23 cellular contexts compared by ENCODE assay signal in genomic region chr2:28363676-28364075, GRCh38. TPM values are rescaled to one million over a fixed set of nuclear protein-coding genes. Genes with fewer than 3 reads are reported as not detected.
DNase-seq lines count a peak whose midpoint lies in the region; FAIRE-seq and TF ChIP-seq lines count a peak whose summit lies in the region.
"Had no signal": no experiment of that assay in that cellular context is flagged by ENCODE, and none has a peak within 500 bp of the region (broad histone marks: within the 10 kb centered on the region; RNA-seq: fewer than 3 reads in every experiment).

No MANE protein-coding gene starts in this region.

- H3K4me1 Mint-ChIP-seq in chondrocyte (ENCODE audit: low read depth): peaks cover 38% of the 10 kb centered on the region

- H3K27me3 ChIP-seq in BLaER1 (no peaks in the 10 kb centered on the region), osteoblast (ENCODE audit: insufficient read depth, low read length) (no peaks in the 10 kb centered on the region)
- H3K27me3 ChIP-seq: MG63, SJCRH30 had no signal

- DNase-seq in chondrocyte (ENCODE audit: low spot score): peak; percentile 39
- peak; percentile 69 for DNase-seq in osteoblast (ENCODE audit: insufficient read length, low spot score, missing footprints)
- no peak for DNase-seq in NCI-H226
- DNase-seq in 8988T: no peak
- no peak for DNase-seq in GM12892 (ENCODE audit: insufficient read length)
- DNase-seq: CD8-positive, alpha-beta T cell; DND-41; Karpas-422; MG63; NCI-H1417; NCI-H1694 treated with DMSO at 0.1 percent for 48 hours; NCI-H2081 treated with DMSO at 0.1 percent for 48 hours; NCI-H2171 treated with DMSO at 0.1 percent for 48 hours; NCI-H446; NCI-H526; OCI-M1; SJCRH30 had no signal

- no peak for TF ChIP-seq CTCF in HEK293 (tag by site-specific recombination; IDR thresholded peaks at IDR 0.05)
- no peak for TF ChIP-seq CTCF in chondrocyte (IDR thresholded peaks at IDR 0.05)
- no peak for TF ChIP-seq CTCF in osteoblast (IDR thresholded peaks at IDR 0.05; ENCODE audit: extremely low read depth, low read depth, low read length)

- no peaks in the 10 kb centered on the region for H3K79me2 ChIP-seq in osteoblast (ENCODE audit: insufficient read depth, low read length)

- H2AFZ ChIP-seq in osteoblast (ENCODE audit: low read length): no peak overlapping the region

- H3K9ac ChIP-seq in BLaER1: no peak overlapping the region

- H3K27ac ChIP-seq in BLaER1 (no peak overlapping the region), HEK293 (ENCODE audit: extremely low read depth, low read depth, low read length) (no peak overlapping the region), osteoblast (ENCODE audit: low read depth, low read length) (no peak overlapping the region)

- CTCF ChIA-PET in HEK293 (lab: Yijun Ruan, JAX): no interaction called here

- no peaks in the 10 kb centered on the region for H3K9me3 ChIP-seq in BLaER1
- no peaks in the 10 kb centered on the region for H3K9me3 ChIP-seq in HEK293 (ENCODE audit: control insufficient read depth, insufficient read depth, low read depth, low read length)
- no peaks in the 10 kb centered on the region for H3K9me3 ChIP-seq in osteoblast (ENCODE audit: low read depth, low read length)
- H3K9me3 ChIP-seq: MG63, SJCRH30 had no signal

- H3K27ac Mint-ChIP-seq in chondrocyte (ENCODE audit: unreplicated experiment): no peak overlapping the region
- H3K27ac Mint-ChIP-seq: CD8-positive, alpha-beta T cell; GM23338; IgD-negative memory B cell had no signal

- POLR2A ChIA-PET in HEK293 (lab: Yijun Ruan, JAX): interaction anchor here (0.6 kb wide), 1 partner anchor 1783 kb away, joined by 3 read pairs; the partner anchor contains the start of gene YPEL5

- H3K4me1 ChIP-seq in BLaER1 (peaks cover 91% of the 10 kb centered on the region), HEK293 (ENCODE audit: control insufficient read depth, insufficient read depth, low read length) (no peaks in the 10 kb centered on the region; the same call in 1 of the 2 replicates), osteoblast (ENCODE audit: insufficient read depth, low read length) (peaks cover 23% of the 10 kb centered on the region)

- no peak overlapping the region for H3K4me3 Mint-ChIP-seq in chondrocyte (ENCODE audit: unreplicated experiment)
- H3K4me3 Mint-ChIP-seq: CD8-positive, alpha-beta T cell; GM23338 had no signal

- no peak overlapping the region for H3K4me3 ChIP-seq in BLaER1
- no peak overlapping the region for H3K4me3 ChIP-seq in HEK293 (ENCODE audit: low read depth, low read length)
- H3K4me3 ChIP-seq in osteoblast (ENCODE audit: insufficient read depth, low read length): no peak overlapping the region
- H3K4me3 ChIP-seq: GM23338, MG63, SJCRH30 had no signal

- no peak for FAIRE-seq in GM12892 (lab: Jason Lieb, UNC)
- FAIRE-seq: GM12891, RCC 7860 had no signal

- H4K20me1 ChIP-seq in BLaER1 (no peaks in the 10 kb centered on the region), osteoblast (ENCODE audit: insufficient read depth, low read length) (no peaks in the 10 kb centered on the region)

- H3K9me3 Mint-ChIP-seq in chondrocyte (ENCODE audit: low read depth): no peaks in the 10 kb centered on the region
- H3K9me3 Mint-ChIP-seq: CD8-positive, alpha-beta T cell; GM23338 had no signal

- H3K36me3 ChIP-seq in BLaER1: no peaks in the 10 kb centered on the region
- H3K36me3 ChIP-seq in HEK293 (ENCODE audit: control insufficient read depth in 2 of 2, insufficient read depth in 1 of 2, low read length in 2 of 2): no peaks in the 10 kb centered on the region
- H3K36me3 ChIP-seq in osteoblast (ENCODE audit: insufficient read depth, low read length): no peaks in the 10 kb centered on the region
- H3K36me3 ChIP-seq: MG63, SJCRH30 had no signal

- no peak for TF ChIP-seq POLR2A in GM12892 (IDR thresholded peaks at IDR 0.05; ENCODE audit: low read depth, low read length)

- H3K4me2 ChIP-seq in BLaER1 (peak overlapping the region; percentile 85; the same call in 1 of the 2 replicates), osteoblast (ENCODE audit: insufficient read depth, low read length) (no peak overlapping the region)
- H3K4me2 ChIP-seq: GM23338 had no signal

- no peaks in the 10 kb centered on the region for H3K36me3 Mint-ChIP-seq in chondrocyte (ENCODE audit: low read depth)
- H3K36me3 Mint-ChIP-seq: CD8-positive, alpha-beta T cell; IgD-negative memory B cell had no signal

- H3K27me3 Mint-ChIP-seq in chondrocyte (ENCODE audit: low read depth): no peaks in the 10 kb centered on the region

TF ChIP-seq in HEK293, 187 proteins besides CTCF, POLR2A, EP300 and RAD21:
- TF ChIP-seq EGR2 (tag by site-specific recombination; IDR thresholded peaks at IDR 0.05; ENCODE audit: low read depth) (0 out of 2 replicates have a peak, but pooled peaks have one; percentile 32), ZNF174 (tag by site-specific recombination; IDR thresholded peaks at IDR 0.05) (no peak)
TF ChIP-seq in HEK293: peak in this region for 1.

RNA-seq across cellular contexts. Expression of gene FOSL2, which starts 29.0 kb away (rescaled TPM):
- total RNA-seq in chondrocyte (93.0 to 163 TPM (median 156 TPM) in 3 replicates), osteoblast (64.5 and 86.9 TPM in 2 replicates)
- 0.68 TPM for polyA plus RNA-seq in GM12892 (2012; ENCODE audit: missing spikeins)

Comparison
In these comparisons a context has a peak if more than half of its experiments do, and no peak if none do; other contexts are left out.
1. DNase-seq: peak in chondrocyte (single experiment) and osteoblast (single experiment); none in NCI-H226 (single experiment), 8988T (single experiment) and GM12892 (single experiment).